Comparison of ENCODE assay signal across 6 cellular contexts in genomic region chr10:67699613-67700270, GRCh38. TPM values are rescaled to one million over a fixed set of nuclear protein-coding genes. Genes with fewer than 3 reads are reported as not detected.
"Had no signal": no experiment of that assay in that cellular context is flagged by ENCODE, and none has a peak within 500 bp of the region (broad histone marks: within the 10 kb centered on the region; RNA-seq: fewer than 3 reads in every experiment).

No MANE protein-coding gene starts in this region.

RNA-seq across cellular contexts. Expression of gene CTNNA3, which starts 3.7 kb away (rescaled TPM):
- total RNA-seq: endothelial cell of umbilical vein, esophagus mucosa, fibroblast of lung, fibroblast of villous mesenchyme, foreskin keratinocyte, glomerular endothelial cell had no signal
- polyA plus RNA-seq: endothelial cell of umbilical vein, fibroblast of lung, foreskin keratinocyte had no signal
